21 cellular contexts compared by ENCODE assay signal in the genomic region with DNA sequence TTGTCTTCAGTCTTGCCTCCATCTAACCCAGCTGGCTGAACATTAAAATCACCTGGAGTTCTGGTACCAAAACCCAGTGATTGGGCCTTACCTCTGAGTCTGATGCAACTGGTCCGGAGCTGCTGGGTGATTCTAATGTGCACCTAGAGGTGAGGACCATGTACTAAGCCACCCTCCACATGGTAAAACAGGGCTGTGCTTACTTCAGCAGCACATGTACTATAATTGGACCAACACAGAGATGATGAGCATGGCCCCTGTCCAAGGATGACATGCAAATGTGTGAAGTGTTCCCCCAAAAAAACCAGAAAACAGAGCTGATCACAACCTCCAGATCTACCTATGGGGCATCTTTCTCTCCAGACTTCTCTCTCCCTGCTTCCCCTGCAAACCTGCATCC. TPM values are rescaled to one million over a fixed set of nuclear protein-coding genes. Genes with fewer than 3 reads are reported as not detected.
DNase-seq lines count a peak whose midpoint lies in the region; ATAC-seq and TF ChIP-seq lines count a peak whose summit lies in the region.
"Had no signal": no experiment of that assay in that cellular context is flagged by ENCODE, and none has a peak within 500 bp of the region (broad histone marks: within the 10 kb centered on the region; RNA-seq: fewer than 3 reads in every experiment).

No MANE protein-coding gene starts in this region.

- no peak overlapping the region; the same call in 1 of the 2 replicates for H3K4ac ChIP-seq in IMR-90 (ENCODE audit: low read depth, low read length)

- H2BK20ac ChIP-seq in IMR-90 (ENCODE audit: low read depth, low read length), result no peak overlapping the region

- no peak overlapping the region for H2AFZ ChIP-seq in IMR-90 (replicated peaks; ENCODE audit: low read length, poor library complexity)

- H4K91ac ChIP-seq in IMR-90 (ENCODE audit: insufficient read depth, low read depth, low read length), result no peak overlapping the region

- H3K27me3 Mint-ChIP-seq in activated naive CD4-positive, alpha-beta T cell treated with anti-CD3 and anti-CD28 coated beads, Interleukin-2, amount 10 ng/mL, durations not matched to agents 7 days and 5 days, result peaks cover 5% of the 10 kb centered on the region
- H3K27me3 Mint-ChIP-seq in activated CD8-positive, alpha-beta T cell treated with anti-CD3 and anti-CD28 coated beads, Interleukin-2, amount 10 ng/mL, durations not matched to agents 7 days and 5 days (ENCODE audit: low read depth), result peaks cover 1% of the 10 kb centered on the region
- H3K27me3 Mint-ChIP-seq in osteocyte (ENCODE audit: unreplicated experiment), result peaks cover 3% of the 10 kb centered on the region
- H3K27me3 Mint-ChIP-seq: effector memory CD8-positive, alpha-beta T cell had no signal

- H3K9me3 Mint-ChIP-seq in activated naive CD4-positive, alpha-beta T cell treated with anti-CD3 and anti-CD28 coated beads, Interleukin-2, amount 10 ng/mL, durations not matched to agents 7 days and 5 days, result no peaks in the 10 kb centered on the region
- H3K9me3 Mint-ChIP-seq in activated CD8-positive, alpha-beta T cell treated with anti-CD3 and anti-CD28 coated beads, Interleukin-2, amount 10 ng/mL, durations not matched to agents 7 days and 5 days (ENCODE audit: insufficient read depth), result no peaks in the 10 kb centered on the region
- H3K9me3 Mint-ChIP-seq in osteocyte (ENCODE audit: unreplicated experiment), result no peaks in the 10 kb centered on the region
- H3K9me3 Mint-ChIP-seq: activated T-cell treated with anti-CD3 and anti-CD28 coated beads, Interleukin-2, amount 50 U/mL, for 4 hours; effector memory CD8-positive, alpha-beta T cell; HFFc6 had no signal

- CTCF ChIA-PET in activated naive CD4-positive, alpha-beta T cell treated with anti-CD3 and anti-CD28 coated beads, Interleukin-2, amount 10 ng/mL, durations not matched to agents 7 days and 5 days (lab: Charles Lee), result interaction anchor here (0.7 to 9.7 kb wide), 4 partner anchors 29 to 1068 kb away, joined by 3 to 337 read pairs (median 118); partner anchors contain the start of gene ELK4
- CTCF ChIA-PET in IMR-90 (lab: Yijun Ruan, JAX), result no interaction called here
- CTCF ChIA-PET in activated CD8-positive, alpha-beta T cell treated with anti-CD3 and anti-CD28 coated beads, Interleukin-2, amount 10 ng/mL, durations not matched to agents 7 days and 5 days (lab: Charles Lee), result interaction anchor here (1.3 to 9.8 kb wide), 5 partner anchors 14 to 63 kb away, joined by 3 to 444 read pairs (median 32); partner anchors contain the start of gene ELK4

- H3K9ac ChIP-seq in IMR-90 (ENCODE audit: low read depth, low read length), result no peak overlapping the region

- peaks cover 30% of the 10 kb centered on the region for H3K36me3 Mint-ChIP-seq in activated naive CD4-positive, alpha-beta T cell treated with anti-CD3 and anti-CD28 coated beads, Interleukin-2, amount 10 ng/mL, durations not matched to agents 7 days and 5 days
- H3K36me3 Mint-ChIP-seq in activated CD8-positive, alpha-beta T cell treated with anti-CD3 and anti-CD28 coated beads, Interleukin-2, amount 10 ng/mL, durations not matched to agents 7 days and 5 days (ENCODE audit: low read depth), result peaks cover 32% of the 10 kb centered on the region
- H3K36me3 Mint-ChIP-seq in osteocyte (ENCODE audit: unreplicated experiment), result peaks cover 11% of the 10 kb centered on the region

- no peak overlapping the region for H3K4me3 ChIP-seq in IMR-90 (ENCODE audit: insufficient read depth, low read depth, low read length)
- H3K4me3 ChIP-seq in sigmoid colon, result no peak overlapping the region
- H3K4me3 ChIP-seq: uterus had no signal

- H3K4me3 Mint-ChIP-seq in activated naive CD4-positive, alpha-beta T cell treated with anti-CD3 and anti-CD28 coated beads, Interleukin-2, amount 10 ng/mL, durations not matched to agents 7 days and 5 days, result peak overlapping the region; percentile 16
- H3K4me3 Mint-ChIP-seq in activated CD8-positive, alpha-beta T cell treated with anti-CD3 and anti-CD28 coated beads, Interleukin-2, amount 10 ng/mL, durations not matched to agents 7 days and 5 days, result no peak overlapping the region
- H3K4me3 Mint-ChIP-seq in osteocyte (ENCODE audit: unreplicated experiment), result no peak overlapping the region
- H3K4me3 Mint-ChIP-seq: activated T-cell treated with anti-CD3 and anti-CD28 coated beads, Interleukin-2, amount 50 U/mL, for 4 hours; effector memory CD8-positive, alpha-beta T cell; HFFc6 had no signal

- BruUV-seq in IMR-90 (replicated peaks; lab: Mats Ljungman, UMichigan), result no TSS peak

- H3K14ac ChIP-seq in IMR-90 (replicated peaks; ENCODE audit: low read depth, low read length), result no peak overlapping the region

- H3K4me2 ChIP-seq in IMR-90 (ENCODE audit: low read depth, low read length), result no peak overlapping the region

- H3K27me3 ChIP-seq in IMR-90 (ENCODE audit: control insufficient read depth, insufficient read depth, low read length) (no peaks in the 10 kb centered on the region), sigmoid colon (no peaks in the 10 kb centered on the region)
- H3K27me3 ChIP-seq: uterus had no signal

- H2BK15ac ChIP-seq in IMR-90 (ENCODE audit: low read depth, low read length), result no peak overlapping the region

- no peak for TF ChIP-seq EP300 in sigmoid colon (IDR thresholded peaks at IDR 0.05)

- TF ChIP-seq CTCF in IMR-90 (conservative IDR thresholded peaks at IDR 0.05; ENCODE audit: low read depth, low read length) (no peak), osteocyte (IDR thresholded peaks at IDR 0.05) (no peak), sigmoid colon (IDR thresholded peaks at IDR 0.05) (no peak)

- WGBS in IMR-90 (ENCODE audit: extremely low coverage in 2 of 2, insufficient read length in 1 of 2), 2 experiments, result no CpG with 5 or more reads among the region's 1 CpG
- 92 to 96% methylated on average over 1 of the region's 1 CpG for WGBS in sigmoid colon, 2 donors

- no peak for TF ChIP-seq POLR2A in IMR-90 (IDR thresholded peaks at IDR 0.05; ENCODE audit: low read depth, low read length)
- no peak for TF ChIP-seq POLR2A in sigmoid colon (IDR thresholded peaks at IDR 0.05)

- no peak for ATAC-seq in IMR-90 (ENCODE audit: low read depth)
- ATAC-seq in activated CD8-positive, alpha-beta T cell treated with anti-CD3 and anti-CD28 coated beads, Interleukin-2, amount 10 ng/mL, durations not matched to agents 7 days and 5 days, result no peak
- ATAC-seq in GM21381 (IDR thresholded peaks at IDR 0.05; ENCODE audit: unreplicated experiment), result no peak
- ATAC-seq: activated T-cell treated with anti-CD3 and anti-CD28 coated beads, Interleukin-2, amount 50 U/mL, for 4 hours; effector memory CD8-positive, alpha-beta T cell; left ventricle myocardium superior had no signal

- peak overlapping the region; percentile 39 for H2AK9ac ChIP-seq in IMR-90 (replicated peaks; ENCODE audit: low read depth, low read length, poor library complexity)

- DNase-seq in activated naive CD4-positive, alpha-beta T cell treated with anti-CD3 and anti-CD28 coated beads, Interleukin-2, amount 10 ng/mL, durations not matched to agents 7 days and 5 days, result no peak
- no peak for DNase-seq in activated naive CD4-positive, alpha-beta T cell (lab: John Stamatoyannopoulos, UW)
- DNase-seq in IMR-90, result no peak
- no peak for DNase-seq in activated CD8-positive, alpha-beta T cell treated with anti-CD3 and anti-CD28 coated beads, Interleukin-2, amount 10 ng/mL, durations not matched to agents 7 days and 5 days
- DNase-seq in osteocyte (ENCODE audit: extremely low spot score, unreplicated experiment), result peak; percentile 42
- no peak for DNase-seq in sigmoid colon
- DNase-seq in NCI-H510A treated with DMSO at 0.1 percent for 48 hours (lab: John Stamatoyannopoulos, UW), result no peak
- DNase-seq: activated CD4-positive, alpha-beta T cell treated with anti-CD3 and anti-CD28 coated beads for 1 hour; activated T-cell treated with anti-CD3 and anti-CD28 coated beads, Interleukin-2, amount 50 U/mL, for 4 hours; anterior cingulate cortex; central memory CD4-positive, alpha-beta T cell; COR-L47; effector memory CD8-positive, alpha-beta T cell; EL; HFFc6; left ventricle myocardium superior; NCI-H1436 treated with DMSO at 0.1 percent for 48 hours; NCI-H2171; stimulated activated CD4-positive, alpha-beta T cell treated with anti-CD3 and anti-CD28 coated beads, Interleukin-1b, Interleukin-23, amount 100 ng/mL, for 48 hours; uterus had no signal

- H3K4me1 Mint-ChIP-seq in activated naive CD4-positive, alpha-beta T cell treated with anti-CD3 and anti-CD28 coated beads, Interleukin-2, amount 10 ng/mL, durations not matched to agents 7 days and 5 days, result peaks cover 62% of the 10 kb centered on the region
- H3K4me1 Mint-ChIP-seq in activated CD8-positive, alpha-beta T cell treated with anti-CD3 and anti-CD28 coated beads, Interleukin-2, amount 10 ng/mL, durations not matched to agents 7 days and 5 days (ENCODE audit: low read depth), result peaks cover 47% of the 10 kb centered on the region
- peaks cover 22% of the 10 kb centered on the region for H3K4me1 Mint-ChIP-seq in osteocyte (ENCODE audit: unreplicated experiment)

- H3K27ac ChIP-seq in IMR-90 (ENCODE audit: insufficient read depth, low read length) (no peak overlapping the region), sigmoid colon (no peak overlapping the region)
- H3K27ac ChIP-seq: uterus had no signal

- H3K9me3 ChIP-seq in IMR-90 (ENCODE audit: control insufficient read depth, insufficient read depth, low read length) (no peaks in the 10 kb centered on the region), sigmoid colon (no peaks in the 10 kb centered on the region)
- H3K9me3 ChIP-seq: uterus had no signal

- H3K79me1 ChIP-seq in IMR-90 (ENCODE audit: low read depth in 1 of 2, low read length in 2 of 2), result peaks cover 0 to 22% of the 10 kb centered on the region in 2 experiments; a peak in 2 of 4 replicates

- no peak overlapping the region for H4K5ac ChIP-seq in IMR-90 (ENCODE audit: low read depth, low read length)

- H2BK5ac ChIP-seq in IMR-90 (ENCODE audit: low read depth, low read length, poor library complexity, severe bottlenecking), result no peak overlapping the region

- no peak overlapping the region for H2AK5ac ChIP-seq in IMR-90 (ENCODE audit: low read depth, low read length)

- H3K27ac Mint-ChIP-seq in activated naive CD4-positive, alpha-beta T cell treated with anti-CD3 and anti-CD28 coated beads, Interleukin-2, amount 10 ng/mL, durations not matched to agents 7 days and 5 days, result peak overlapping the region; percentile 69
- H3K27ac Mint-ChIP-seq in activated CD8-positive, alpha-beta T cell treated with anti-CD3 and anti-CD28 coated beads, Interleukin-2, amount 10 ng/mL, durations not matched to agents 7 days and 5 days, result peak overlapping the region; percentile 70
- no peak overlapping the region for H3K27ac Mint-ChIP-seq in osteocyte (ENCODE audit: unreplicated experiment)
- H3K27ac Mint-ChIP-seq: HFFc6 had no signal

- in situ Hi-C loops in IMR-90 (cut with MboI; ENCODE audit: low sequenced_read_pairs), result loop anchor here (5.0 kb wide), 3 partner anchors 37 to 117 kb away; partner anchors contain the start of gene ELK4

- H3K9me1 ChIP-seq in IMR-90 (ENCODE audit: insufficient read depth, low read length), result peaks cover 25% of the 10 kb centered on the region

- H3K23ac ChIP-seq in IMR-90 (ENCODE audit: low read depth, low read length), result no peak overlapping the region

- no peak overlapping the region for H2BK120ac ChIP-seq in IMR-90 (ENCODE audit: low read depth, low read length)

- H3K56ac ChIP-seq in IMR-90 (ENCODE audit: extremely low read depth, insufficient read depth, low read length), result no peak overlapping the region

- H4K20me1 ChIP-seq in IMR-90 (ENCODE audit: insufficient read depth, low read length), result no peaks in the 10 kb centered on the region

- H3K4me1 ChIP-seq in IMR-90 (ENCODE audit: control insufficient read depth, insufficient read depth, low read length) (peaks cover 17% of the 10 kb centered on the region), sigmoid colon (peaks cover 0 to 28% (median 21%) of the 10 kb centered on the region in 4 donors)
- H3K4me1 ChIP-seq: uterus had no signal

- POLR2A ChIA-PET in IMR-90 (lab: Charles Lee; ENCODE audit: unreplicated experiment), result no interaction called here
- POLR2A ChIA-PET in activated CD8-positive, alpha-beta T cell treated with anti-CD3 and anti-CD28 coated beads, Interleukin-2, amount 10 ng/mL, durations not matched to agents 7 days and 5 days (lab: Charles Lee), result interaction anchor here (0.6 to 7.8 kb wide), 3 partner anchors 33 to 277 kb away, joined by 3 to 198 read pairs (median 3); partner anchors contain the start of gene ELK4

- dilution Hi-C loops in IMR-90 (cut with HindIII; ENCODE audit: low sequenced_read_pairs, unreplicated experiment), result no loop called here

- TF ChIP-seq RAD21 in IMR-90 (IDR thresholded peaks at IDR 0.05; ENCODE audit: low read length), result no peak

- H3K36me3 ChIP-seq in IMR-90 (ENCODE audit: control insufficient read depth, insufficient read depth, low read length) (no peaks in the 10 kb centered on the region), sigmoid colon (no peaks in the 10 kb centered on the region)
- H3K36me3 ChIP-seq: uterus had no signal

- intact Hi-C loops in IMR-90 (cut with micrococcal nuclease), result loop anchor here (5.0 to 10.0 kb wide), 2 partner anchors 312 to 380 kb away; no protein-coding TSS in a partner anchor
- intact Hi-C loops in sigmoid colon (cut with DNase I), result loop anchor here (5.0 kb wide), 1 partner anchor 112 kb away; no protein-coding TSS in a partner anchor

- H4K8ac ChIP-seq in IMR-90 (ENCODE audit: low read depth in 2 of 2, low read length in 2 of 2), result no peak overlapping the region

- H3K18ac ChIP-seq in IMR-90 (ENCODE audit: low read depth, low read length), result no peak overlapping the region

RNA-seq across cellular contexts. Expression of gene ELK4, which starts 37.0 kb away (rescaled TPM):
- 11.3 and 15.6 TPM in 2 replicates for total RNA-seq in IMR-90 (2012; rRNA removed)
- 3.3 and 4.6 TPM in 2 replicates for polyA plus RNA-seq in IMR-90 (2012; rRNA removed)
- 0.54 and 0.71 TPM in 2 replicates for polyA plus RNA-seq in IMR-90 (2012; cell fraction: cytosol; rRNA removed)
- 1.1 and 8.4 TPM in 2 replicates for polyA plus RNA-seq in IMR-90 (2012; cell fraction: nucleus; rRNA removed; ENCODE audit: low replicate concordance)
- total RNA-seq in activated CD8-positive, alpha-beta T cell treated with anti-CD3 and anti-CD28 coated beads, Interleukin-2, amount 10 ng/mL, durations not matched to agents 7 days and 5 days, result 10 to 100 TPM; 95.2 to 97.5 TPM
- total RNA-seq in osteocyte, result 46.4 and 50.4 TPM in 2 replicates
- total RNA-seq in sigmoid colon, result 10 to 100 TPM; 18.6 to 21.0 (median 20.1) TPM
- polyA plus RNA-seq in sigmoid colon, result 10 to 100 TPM in 1 of 3 donors, 1 to 10 TPM in 2; 2.4 to 10.3 (median 3.9) TPM
